In the genomic region with DNA sequence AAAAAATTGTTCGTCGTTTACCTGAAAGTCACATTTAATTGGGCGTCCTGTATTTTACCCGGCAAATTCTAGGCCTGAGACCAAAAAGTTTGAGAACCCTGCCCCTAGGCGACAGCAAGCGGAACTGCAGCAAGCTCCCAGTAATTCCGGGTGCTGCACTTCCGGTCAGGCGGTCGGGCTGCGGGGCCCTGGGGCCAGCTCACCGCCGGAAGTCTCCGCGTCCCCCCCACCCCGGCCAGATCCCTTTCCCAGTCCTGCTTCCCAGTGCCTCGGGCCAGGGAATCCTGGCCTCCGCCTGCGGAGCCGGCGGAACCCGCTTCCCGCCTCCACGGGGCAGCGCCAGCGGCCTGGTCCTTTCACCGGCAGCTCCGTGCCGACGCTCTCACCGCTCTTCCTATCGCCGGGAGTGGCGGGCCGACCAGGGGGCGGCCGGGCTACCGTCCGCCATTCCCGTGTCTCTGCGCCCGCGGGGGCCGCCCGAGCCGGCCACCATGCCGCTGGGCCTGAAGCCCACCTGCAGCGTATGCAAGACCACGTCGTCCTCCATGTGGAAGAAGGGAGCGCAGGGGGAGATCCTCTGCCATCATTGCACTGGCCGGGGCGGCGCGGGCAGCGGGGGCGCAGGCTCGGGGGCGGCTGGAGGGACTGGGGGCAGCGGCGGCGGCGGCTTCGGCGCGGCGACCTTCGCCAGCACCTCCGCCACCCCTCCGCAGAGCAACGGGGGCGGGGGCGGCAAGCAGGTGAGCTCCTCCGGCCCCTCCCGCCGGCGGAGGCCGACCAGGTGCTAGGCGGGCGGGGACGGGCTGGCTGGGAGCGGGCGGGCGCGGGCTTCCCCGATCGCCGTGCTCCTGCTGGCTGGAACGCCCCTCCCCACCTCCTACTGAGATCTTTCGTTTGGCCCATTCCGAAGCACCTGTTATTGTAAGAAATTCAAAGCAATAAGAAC, we compare ENCODE assay signal across 8 cellular contexts. TPM values are rescaled to one million over a fixed set of nuclear protein-coding genes. Genes with fewer than 3 reads are reported as not detected.
DNase-seq lines count a peak whose midpoint lies in the region; TF ChIP-seq lines count a peak whose summit lies in the region.

A gene with protein sequence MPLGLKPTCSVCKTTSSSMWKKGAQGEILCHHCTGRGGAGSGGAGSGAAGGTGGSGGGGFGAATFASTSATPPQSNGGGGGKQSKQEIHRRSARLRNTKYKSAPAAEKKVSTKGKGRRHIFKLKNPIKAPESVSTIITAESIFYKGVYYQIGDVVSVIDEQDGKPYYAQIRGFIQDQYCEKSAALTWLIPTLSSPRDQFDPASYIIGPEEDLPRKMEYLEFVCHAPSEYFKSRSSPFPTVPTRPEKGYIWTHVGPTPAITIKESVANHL (plus strand): TSS at position 244 of the 946 bp plus-strand sequence. CDS start 248 bp downstream, at position 492.

- H3K9me3 ChIP-seq in MM.1S (replicated peaks; ENCODE audit: insufficient read depth, low read length) (no peaks in the 10 kb centered on the region), SJCRH30 (replicated peaks) (no peaks in the 10 kb centered on the region; the same call in 1 of the 2 replicates), neural progenitor cell (ENCODE audit: low read depth) (no peaks in the 10 kb centered on the region)

- H3K4me2 ChIP-seq in MM.1S (ENCODE audit: low read depth, low read length) (peak within 1 kb of the TSS; percentile 68), neural progenitor cell (peak within 1 kb of the TSS; percentile 83)

- peak within 1 kb of the TSS; percentile 93 for H3K9ac ChIP-seq in MM.1S (ENCODE audit: low read length)
- H3K9ac ChIP-seq in neural progenitor cell = peak within 1 kb of the TSS; percentile 61

- H3K4me3 Mint-ChIP-seq in neural progenitor cell = peak within 1 kb of the TSS; percentile 92

- H3K27ac Mint-ChIP-seq in neural progenitor cell = no peak within 1 kb of the TSS

- H3K9me3 Mint-ChIP-seq in neural progenitor cell = peaks cover 3% of the 10 kb centered on the region

- peaks cover 13% of the 10 kb centered on the region for H3K4me1 Mint-ChIP-seq in neural progenitor cell

- H3F3A ChIP-seq in MM.1S (ENCODE audit: insufficient read depth, low read length) = peaks cover 8% of the 10 kb centered on the region; the same call in 1 of the 2 replicates
- no peaks in the 10 kb centered on the region for H3F3A ChIP-seq in neural progenitor cell (ENCODE audit: low read depth)

- no peaks in the 10 kb centered on the region for H3K27me3 Mint-ChIP-seq in neural progenitor cell (ENCODE audit: insufficient read depth, low read depth)

- peak within 1 kb of the TSS; percentile 92 for H3K4me3 ChIP-seq in MM.1S (ENCODE audit: low read length)
- peak within 1 kb of the TSS; percentile 95 for H3K4me3 ChIP-seq in SJCRH30
- peak within 1 kb of the TSS; percentile 56 to 62 for H3K4me3 ChIP-seq in foreskin fibroblast (ENCODE audit: low read depth in 1 of 2, low read length in 2 of 2)
- H3K4me3 ChIP-seq in neural progenitor cell = peak within 1 kb of the TSS; percentile 76

- no peaks in the 10 kb centered on the region for H3K4me1 ChIP-seq in MM.1S (ENCODE audit: low read length)
- peaks cover 8% of the 10 kb centered on the region; the same call in 1 of the 2 replicates for H3K4me1 ChIP-seq in SJCRH30
- H3K4me1 ChIP-seq in neural progenitor cell = peaks cover 6% of the 10 kb centered on the region

- H3K79me2 ChIP-seq in MM.1S (ENCODE audit: low read length) (no peaks in the 10 kb centered on the region), neural progenitor cell (ENCODE audit: low read depth) (peaks cover 45% of the 10 kb centered on the region)

- H2AFZ ChIP-seq in MM.1S (ENCODE audit: low read length) (peak within 1 kb of the TSS; percentile 96), neural progenitor cell (replicated peaks) (peak within 1 kb of the TSS; percentile 92)

- no peaks in the 10 kb centered on the region for H3K27me3 ChIP-seq in MM.1S (replicated peaks; ENCODE audit: insufficient read depth, low read length)
- H3K27me3 ChIP-seq in SJCRH30 = no peaks in the 10 kb centered on the region
- no peaks in the 10 kb centered on the region for H3K27me3 ChIP-seq in neural progenitor cell

- H3K36me3 Mint-ChIP-seq in neural progenitor cell = peaks cover 10% of the 10 kb centered on the region

- H3K9me2 ChIP-seq in MM.1S (replicated peaks; ENCODE audit: insufficient read depth, low read length) = no peaks in the 10 kb centered on the region

- DNase-seq in GM04503 (ENCODE audit: low read depth) (peak; percentile 58), HCEC 1CT (peak; percentile 92), MM.1S (peak; percentile 91), SJCRH30 (peak; percentile 95 to 96), foreskin fibroblast (peak; percentile 89 to 96), neural progenitor cell (ENCODE audit: low spot score) (peak; percentile 95), stromal cell of bone marrow (ENCODE audit: low read depth) (peak; percentile 82)
- peak; percentile 69 for DNase-seq in activated gamma-delta T cell treated with anti-CD3 and anti-CD28 coated beads, Interleukin-2, amount 50 U/mL, for 16 hours (ENCODE audit: low read depth)

- H3K36me3 ChIP-seq in MM.1S (replicated peaks; ENCODE audit: insufficient read depth, low read length) (no peaks in the 10 kb centered on the region), SJCRH30 (peaks cover 35% of the 10 kb centered on the region), neural progenitor cell (peaks cover 21% of the 10 kb centered on the region)

- H3K27ac ChIP-seq in MM.1S (ENCODE audit: low read length) (peak within 1 kb of the TSS; percentile 73; the same call in 1 of the 2 replicates), SJCRH30 (peak within 1 kb of the TSS; percentile 88), neural progenitor cell (peak within 1 kb of the TSS; percentile 64)

- no peaks in the 10 kb centered on the region for H4K20me1 ChIP-seq in MM.1S (ENCODE audit: insufficient read depth, low read length)
- peaks cover 29% of the 10 kb centered on the region for H4K20me1 ChIP-seq in neural progenitor cell (ENCODE audit: low read depth)

- TF ChIP-seq CTCF in MM.1S (IDR thresholded peaks at IDR 0.05; ENCODE audit: low read length) (peak; percentile 81), foreskin fibroblast (IDR thresholded peaks at IDR 0.05; ENCODE audit: low read depth, low read length) (peak; percentile 87), neural progenitor cell (IDR thresholded peaks at IDR 0.05) (peak; percentile 88)

RNA-seq across cellular contexts. Expression of the gene that starts here (rescaled TPM):
- 48.6 and 57.1 TPM in 2 replicates for total RNA-seq in SJCRH30 (2014; rRNA removed; shearing (Covaris generic))
- 46.8 and 56.5 TPM in 2 replicates for total RNA-seq in neural progenitor cell (ENCODE audit: low replicate concordance)

Comparison
In these comparisons a context has a peak if more than half of its experiments do, and no peak if none do; other contexts are left out.
1. Peak in every context shown above with its lines: DNase-seq, H3K4me3 ChIP-seq and H3K27ac ChIP-seq.